In the genomic region with DNA sequence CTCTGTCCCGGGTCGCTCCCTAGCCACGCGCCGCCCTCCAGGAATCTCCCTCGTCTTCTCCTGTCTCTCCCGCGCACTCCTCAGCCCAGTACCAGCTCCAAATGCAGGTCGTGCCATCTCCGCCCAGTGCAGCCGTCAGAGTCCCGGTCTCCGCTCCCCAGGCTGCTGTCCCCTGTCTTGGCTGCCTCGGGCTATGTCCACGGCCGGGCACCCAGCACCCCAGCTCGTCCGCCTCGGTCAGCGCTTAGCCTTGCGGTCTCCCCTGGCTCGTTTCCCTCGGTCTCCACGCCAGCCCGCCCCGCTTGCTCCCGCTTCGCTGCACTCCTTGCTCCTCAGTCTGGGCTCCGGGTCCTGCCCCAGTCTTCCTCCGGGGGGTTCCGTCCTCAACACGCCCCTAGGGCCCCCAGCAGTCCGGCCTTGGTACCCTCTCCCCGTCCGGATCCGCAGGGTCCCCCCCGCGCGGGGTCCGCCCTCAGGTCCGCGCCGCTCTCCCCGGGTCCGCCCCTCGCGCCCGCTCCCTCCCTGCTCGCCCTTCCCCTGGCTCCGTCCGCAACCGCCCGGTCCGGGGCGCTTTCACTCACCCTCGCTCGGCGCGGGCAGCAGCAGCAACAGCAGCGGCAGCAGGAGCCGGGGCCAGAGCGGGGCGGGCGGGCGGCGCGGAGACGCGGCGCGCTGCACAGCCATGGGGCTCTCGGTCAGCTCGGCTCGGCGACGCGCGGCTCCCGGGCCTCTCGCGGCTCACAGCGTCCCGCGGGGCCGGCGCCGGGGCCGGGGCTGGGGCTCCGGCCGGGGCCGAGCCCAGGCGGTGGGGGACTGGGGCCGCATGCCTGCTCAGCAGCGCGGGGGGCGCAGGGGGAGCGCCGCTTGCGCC, we compare ENCODE assay signal across 1 cellular context.
A peak's percentile ranks its signal among the peaks of the same experiment; 100 is the strongest.
TF ChIP-seq lines count a peak whose summit lies in the region.

No MANE protein-coding gene starts in this region.

TF ChIP-seq in HEK293, 187 proteins besides CTCF, POLR2A, EP300 and RAD21 (continued from another document and continues in another):
- TF ChIP-seq, protein P1, sequence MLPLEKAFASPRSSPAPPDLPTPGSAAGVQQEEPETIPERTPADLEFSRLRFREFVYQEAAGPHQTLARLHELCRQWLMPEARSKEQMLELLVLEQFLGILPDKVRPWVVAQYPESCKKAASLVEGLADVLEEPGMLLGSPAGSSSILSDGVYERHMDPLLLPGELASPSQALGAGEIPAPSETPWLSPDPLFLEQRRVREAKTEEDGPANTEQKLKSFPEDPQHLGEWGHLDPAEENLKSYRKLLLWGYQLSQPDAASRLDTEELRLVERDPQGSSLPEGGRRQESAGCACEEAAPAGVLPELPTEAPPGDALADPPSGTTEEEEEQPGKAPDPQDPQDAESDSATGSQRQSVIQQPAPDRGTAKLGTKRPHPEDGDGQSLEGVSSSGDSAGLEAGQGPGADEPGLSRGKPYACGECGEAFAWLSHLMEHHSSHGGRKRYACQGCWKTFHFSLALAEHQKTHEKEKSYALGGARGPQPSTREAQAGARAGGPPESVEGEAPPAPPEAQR (tag by site-specific recombination; IDR thresholded peaks at IDR 0.05): no peak
- TF ChIP-seq, protein P2, sequence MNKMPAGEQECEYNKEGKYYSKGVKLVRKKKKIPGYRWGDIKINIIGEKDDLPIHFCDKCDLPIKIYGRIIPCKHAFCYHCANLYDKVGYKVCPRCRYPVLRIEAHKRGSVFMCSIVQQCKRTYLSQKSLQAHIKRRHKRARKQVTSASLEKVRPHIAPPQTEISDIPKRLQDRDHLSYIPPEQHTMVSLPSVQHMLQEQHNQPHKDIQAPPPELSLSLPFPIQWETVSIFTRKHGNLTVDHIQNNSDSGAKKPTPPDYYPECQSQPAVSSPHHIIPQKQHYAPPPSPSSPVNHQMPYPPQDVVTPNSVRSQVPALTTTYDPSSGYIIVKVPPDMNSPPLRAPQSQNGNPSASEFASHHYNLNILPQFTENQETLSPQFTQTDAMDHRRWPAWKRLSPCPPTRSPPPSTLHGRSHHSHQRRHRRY (tag by site-specific recombination; IDR thresholded peaks at IDR 0.05): no peak
- peak; percentile 98 for TF ChIP-seq GLIS2 (tag by site-specific recombination; IDR thresholded peaks at IDR 0.05)
- TF ChIP-seq ZNF561 (tag by site-specific recombination; IDR thresholded peaks at IDR 0.05; ENCODE audit: borderline replicate concordance): peak; percentile 56; the same call in 1 of the 2 replicates
- TF ChIP-seq ZNF426 (tag by site-specific recombination; IDR thresholded peaks at IDR 0.05): no peak
- TF ChIP-seq, protein P3, sequence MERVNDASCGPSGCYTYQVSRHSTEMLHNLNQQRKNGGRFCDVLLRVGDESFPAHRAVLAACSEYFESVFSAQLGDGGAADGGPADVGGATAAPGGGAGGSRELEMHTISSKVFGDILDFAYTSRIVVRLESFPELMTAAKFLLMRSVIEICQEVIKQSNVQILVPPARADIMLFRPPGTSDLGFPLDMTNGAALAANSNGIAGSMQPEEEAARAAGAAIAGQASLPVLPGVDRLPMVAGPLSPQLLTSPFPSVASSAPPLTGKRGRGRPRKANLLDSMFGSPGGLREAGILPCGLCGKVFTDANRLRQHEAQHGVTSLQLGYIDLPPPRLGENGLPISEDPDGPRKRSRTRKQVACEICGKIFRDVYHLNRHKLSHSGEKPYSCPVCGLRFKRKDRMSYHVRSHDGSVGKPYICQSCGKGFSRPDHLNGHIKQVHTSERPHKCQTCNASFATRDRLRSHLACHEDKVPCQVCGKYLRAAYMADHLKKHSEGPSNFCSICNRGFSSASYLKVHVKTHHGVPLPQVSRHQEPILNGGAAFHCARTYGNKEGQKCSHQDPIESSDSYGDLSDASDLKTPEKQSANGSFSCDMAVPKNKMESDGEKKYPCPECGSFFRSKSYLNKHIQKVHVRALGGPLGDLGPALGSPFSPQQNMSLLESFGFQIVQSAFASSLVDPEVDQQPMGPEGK (tag by site-specific recombination; IDR thresholded peaks at IDR 0.05): peak; percentile 95
- TF ChIP-seq, protein P4, sequence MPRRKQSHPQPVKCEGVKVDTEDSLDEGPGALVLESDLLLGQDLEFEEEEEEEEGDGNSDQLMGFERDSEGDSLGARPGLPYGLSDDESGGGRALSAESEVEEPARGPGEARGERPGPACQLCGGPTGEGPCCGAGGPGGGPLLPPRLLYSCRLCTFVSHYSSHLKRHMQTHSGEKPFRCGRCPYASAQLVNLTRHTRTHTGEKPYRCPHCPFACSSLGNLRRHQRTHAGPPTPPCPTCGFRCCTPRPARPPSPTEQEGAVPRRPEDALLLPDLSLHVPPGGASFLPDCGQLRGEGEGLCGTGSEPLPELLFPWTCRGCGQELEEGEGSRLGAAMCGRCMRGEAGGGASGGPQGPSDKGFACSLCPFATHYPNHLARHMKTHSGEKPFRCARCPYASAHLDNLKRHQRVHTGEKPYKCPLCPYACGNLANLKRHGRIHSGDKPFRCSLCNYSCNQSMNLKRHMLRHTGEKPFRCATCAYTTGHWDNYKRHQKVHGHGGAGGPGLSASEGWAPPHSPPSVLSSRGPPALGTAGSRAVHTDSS (tag by site-specific recombination; IDR thresholded peaks at IDR 0.05): no peak
- no peak for TF ChIP-seq ZNF837 (tag by site-specific recombination; IDR thresholded peaks at IDR 0.05)
- no peak for TF ChIP-seq ZNF239 (tag by site-specific recombination; IDR thresholded peaks at IDR 0.05)
- TF ChIP-seq, protein P5, sequence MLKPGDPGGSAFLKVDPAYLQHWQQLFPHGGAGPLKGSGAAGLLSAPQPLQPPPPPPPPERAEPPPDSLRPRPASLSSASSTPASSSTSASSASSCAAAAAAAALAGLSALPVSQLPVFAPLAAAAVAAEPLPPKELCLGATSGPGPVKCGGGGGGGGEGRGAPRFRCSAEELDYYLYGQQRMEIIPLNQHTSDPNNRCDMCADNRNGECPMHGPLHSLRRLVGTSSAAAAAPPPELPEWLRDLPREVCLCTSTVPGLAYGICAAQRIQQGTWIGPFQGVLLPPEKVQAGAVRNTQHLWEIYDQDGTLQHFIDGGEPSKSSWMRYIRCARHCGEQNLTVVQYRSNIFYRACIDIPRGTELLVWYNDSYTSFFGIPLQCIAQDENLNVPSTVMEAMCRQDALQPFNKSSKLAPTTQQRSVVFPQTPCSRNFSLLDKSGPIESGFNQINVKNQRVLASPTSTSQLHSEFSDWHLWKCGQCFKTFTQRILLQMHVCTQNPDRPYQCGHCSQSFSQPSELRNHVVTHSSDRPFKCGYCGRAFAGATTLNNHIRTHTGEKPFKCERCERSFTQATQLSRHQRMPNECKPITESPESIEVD (tag by site-specific recombination; IDR thresholded peaks at IDR 0.05): no peak
- TF ChIP-seq, protein P6, sequence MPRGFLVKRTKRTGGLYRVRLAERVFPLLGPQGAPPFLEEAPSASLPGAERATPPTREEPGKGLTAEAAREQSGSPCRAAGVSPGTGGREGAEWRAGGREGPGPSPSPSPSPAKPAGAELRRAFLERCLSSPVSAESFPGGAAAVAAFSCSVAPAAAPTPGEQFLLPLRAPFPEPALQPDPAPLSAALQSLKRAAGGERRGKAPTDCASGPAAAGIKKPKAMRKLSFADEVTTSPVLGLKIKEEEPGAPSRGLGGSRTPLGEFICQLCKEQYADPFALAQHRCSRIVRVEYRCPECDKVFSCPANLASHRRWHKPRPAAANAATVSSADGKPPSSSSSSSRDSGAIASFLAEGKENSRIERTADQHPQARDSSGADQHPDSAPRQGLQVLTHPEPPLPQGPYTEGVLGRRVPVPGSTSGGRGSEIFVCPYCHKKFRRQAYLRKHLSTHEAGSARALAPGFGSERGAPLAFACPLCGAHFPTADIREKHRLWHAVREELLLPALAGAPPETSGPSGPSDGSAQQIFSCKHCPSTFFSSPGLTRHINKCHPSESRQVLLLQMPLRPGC (tag by site-specific recombination; IDR thresholded peaks at IDR 0.05): no peak
- TF ChIP-seq ZNF530 (tag by site-specific recombination; IDR thresholded peaks at IDR 0.05; ENCODE audit: low read depth): no peak
- TF ChIP-seq ZNF23 (tag by site-specific recombination; IDR thresholded peaks at IDR 0.05; ENCODE audit: borderline replicate concordance): no peak
- TF ChIP-seq, protein P7, sequence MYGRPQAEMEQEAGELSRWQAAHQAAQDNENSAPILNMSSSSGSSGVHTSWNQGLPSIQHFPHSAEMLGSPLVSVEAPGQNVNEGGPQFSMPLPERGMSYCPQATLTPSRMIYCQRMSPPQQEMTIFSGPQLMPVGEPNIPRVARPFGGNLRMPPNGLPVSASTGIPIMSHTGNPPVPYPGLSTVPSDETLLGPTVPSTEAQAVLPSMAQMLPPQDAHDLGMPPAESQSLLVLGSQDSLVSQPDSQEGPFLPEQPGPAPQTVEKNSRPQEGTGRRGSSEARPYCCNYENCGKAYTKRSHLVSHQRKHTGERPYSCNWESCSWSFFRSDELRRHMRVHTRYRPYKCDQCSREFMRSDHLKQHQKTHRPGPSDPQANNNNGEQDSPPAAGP (tag by site-specific recombination; IDR thresholded peaks at IDR 0.05): peak; percentile 83
- TF ChIP-seq ZBTB48 (tag by site-specific recombination; IDR thresholded peaks at IDR 0.05): peak; percentile 75; the same call in 1 of the 2 replicates
- TF ChIP-seq MZF1 (tag by site-specific recombination; IDR thresholded peaks at IDR 0.05; ENCODE audit: borderline replicate concordance): no peak; the same call in 1 of the 2 replicates
- no peak for TF ChIP-seq ZNF571 (tag by site-specific recombination; IDR thresholded peaks at IDR 0.05)
- TF ChIP-seq ZNF311 (tag by site-specific recombination; IDR thresholded peaks at IDR 0.05; ENCODE audit: borderline replicate concordance): no peak
- TF ChIP-seq ZBTB21 (tag by site-specific recombination; IDR thresholded peaks at IDR 0.05): no peak
- no peak for TF ChIP-seq ZNF202 (tag by site-specific recombination; IDR thresholded peaks at IDR 0.05; ENCODE audit: borderline replicate concordance)
- no peak for TF ChIP-seq GLI2 (tag by site-specific recombination; IDR thresholded peaks at IDR 0.05; ENCODE audit: borderline replicate concordance, low read depth)
- TF ChIP-seq ZNF114 (tag by site-specific recombination; IDR thresholded peaks at IDR 0.05): no peak
- TF ChIP-seq, protein P8, sequence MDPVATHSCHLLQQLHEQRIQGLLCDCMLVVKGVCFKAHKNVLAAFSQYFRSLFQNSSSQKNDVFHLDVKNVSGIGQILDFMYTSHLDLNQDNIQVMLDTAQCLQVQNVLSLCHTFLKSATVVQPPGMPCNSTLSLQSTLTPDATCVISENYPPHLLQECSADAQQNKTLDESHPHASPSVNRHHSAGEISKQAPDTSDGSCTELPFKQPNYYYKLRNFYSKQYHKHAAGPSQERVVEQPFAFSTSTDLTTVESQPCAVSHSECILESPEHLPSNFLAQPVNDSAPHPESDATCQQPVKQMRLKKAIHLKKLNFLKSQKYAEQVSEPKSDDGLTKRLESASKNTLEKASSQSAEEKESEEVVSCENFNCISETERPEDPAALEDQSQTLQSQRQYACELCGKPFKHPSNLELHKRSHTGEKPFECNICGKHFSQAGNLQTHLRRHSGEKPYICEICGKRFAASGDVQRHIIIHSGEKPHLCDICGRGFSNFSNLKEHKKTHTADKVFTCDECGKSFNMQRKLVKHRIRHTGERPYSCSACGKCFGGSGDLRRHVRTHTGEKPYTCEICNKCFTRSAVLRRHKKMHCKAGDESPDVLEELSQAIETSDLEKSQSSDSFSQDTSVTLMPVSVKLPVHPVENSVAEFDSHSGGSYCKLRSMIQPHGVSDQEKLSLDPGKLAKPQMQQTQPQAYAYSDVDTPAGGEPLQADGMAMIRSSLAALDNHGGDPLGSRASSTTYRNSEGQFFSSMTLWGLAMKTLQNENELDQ (tag by site-specific recombination; IDR thresholded peaks at IDR 0.05; ENCODE audit: low read depth): no peak
- no peak for TF ChIP-seq ZNF274 (IDR thresholded peaks at IDR 0.05; ENCODE audit: low read length)
- no peak for TF ChIP-seq ZNF274 (tag by site-specific recombination; IDR thresholded peaks at IDR 0.05; ENCODE audit: borderline replicate concordance)
- TF ChIP-seq ZNF48 (tag by site-specific recombination; IDR thresholded peaks at IDR 0.05): no peak
- TF ChIP-seq ZNF214 (tag by site-specific recombination; IDR thresholded peaks at IDR 0.05; ENCODE audit: borderline replicate concordance): no peak
- TF ChIP-seq ZNF600 (tag by site-specific recombination; IDR thresholded peaks at IDR 0.05): peak; percentile 91
- 0 out of 2 replicates have a peak, but pooled peaks have one; percentile 23 for TF ChIP-seq ZNF76 (tag by site-specific recombination; IDR thresholded peaks at IDR 0.05; ENCODE audit: borderline replicate concordance, low read depth)
- TF ChIP-seq, protein P9, sequence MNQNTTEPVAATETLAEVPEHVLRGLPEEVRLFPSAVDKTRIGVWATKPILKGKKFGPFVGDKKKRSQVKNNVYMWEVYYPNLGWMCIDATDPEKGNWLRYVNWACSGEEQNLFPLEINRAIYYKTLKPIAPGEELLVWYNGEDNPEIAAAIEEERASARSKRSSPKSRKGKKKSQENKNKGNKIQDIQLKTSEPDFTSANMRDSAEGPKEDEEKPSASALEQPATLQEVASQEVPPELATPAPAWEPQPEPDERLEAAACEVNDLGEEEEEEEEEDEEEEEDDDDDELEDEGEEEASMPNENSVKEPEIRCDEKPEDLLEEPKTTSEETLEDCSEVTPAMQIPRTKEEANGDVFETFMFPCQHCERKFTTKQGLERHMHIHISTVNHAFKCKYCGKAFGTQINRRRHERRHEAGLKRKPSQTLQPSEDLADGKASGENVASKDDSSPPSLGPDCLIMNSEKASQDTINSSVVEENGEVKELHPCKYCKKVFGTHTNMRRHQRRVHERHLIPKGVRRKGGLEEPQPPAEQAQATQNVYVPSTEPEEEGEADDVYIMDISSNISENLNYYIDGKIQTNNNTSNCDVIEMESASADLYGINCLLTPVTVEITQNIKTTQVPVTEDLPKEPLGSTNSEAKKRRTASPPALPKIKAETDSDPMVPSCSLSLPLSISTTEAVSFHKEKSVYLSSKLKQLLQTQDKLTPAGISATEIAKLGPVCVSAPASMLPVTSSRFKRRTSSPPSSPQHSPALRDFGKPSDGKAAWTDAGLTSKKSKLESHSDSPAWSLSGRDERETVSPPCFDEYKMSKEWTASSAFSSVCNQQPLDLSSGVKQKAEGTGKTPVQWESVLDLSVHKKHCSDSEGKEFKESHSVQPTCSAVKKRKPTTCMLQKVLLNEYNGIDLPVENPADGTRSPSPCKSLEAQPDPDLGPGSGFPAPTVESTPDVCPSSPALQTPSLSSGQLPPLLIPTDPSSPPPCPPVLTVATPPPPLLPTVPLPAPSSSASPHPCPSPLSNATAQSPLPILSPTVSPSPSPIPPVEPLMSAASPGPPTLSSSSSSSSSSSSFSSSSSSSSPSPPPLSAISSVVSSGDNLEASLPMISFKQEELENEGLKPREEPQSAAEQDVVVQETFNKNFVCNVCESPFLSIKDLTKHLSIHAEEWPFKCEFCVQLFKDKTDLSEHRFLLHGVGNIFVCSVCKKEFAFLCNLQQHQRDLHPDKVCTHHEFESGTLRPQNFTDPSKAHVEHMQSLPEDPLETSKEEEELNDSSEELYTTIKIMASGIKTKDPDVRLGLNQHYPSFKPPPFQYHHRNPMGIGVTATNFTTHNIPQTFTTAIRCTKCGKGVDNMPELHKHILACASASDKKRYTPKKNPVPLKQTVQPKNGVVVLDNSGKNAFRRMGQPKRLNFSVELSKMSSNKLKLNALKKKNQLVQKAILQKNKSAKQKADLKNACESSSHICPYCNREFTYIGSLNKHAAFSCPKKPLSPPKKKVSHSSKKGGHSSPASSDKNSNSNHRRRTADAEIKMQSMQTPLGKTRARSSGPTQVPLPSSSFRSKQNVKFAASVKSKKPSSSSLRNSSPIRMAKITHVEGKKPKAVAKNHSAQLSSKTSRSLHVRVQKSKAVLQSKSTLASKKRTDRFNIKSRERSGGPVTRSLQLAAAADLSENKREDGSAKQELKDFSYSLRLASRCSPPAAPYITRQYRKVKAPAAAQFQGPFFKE (tag by site-specific recombination; IDR thresholded peaks at IDR 0.05; ENCODE audit: borderline replicate concordance): peak; percentile 7; the same call in 1 of the 2 replicates
- peak; percentile 65; the same call in 1 of the 2 replicates for TF ChIP-seq BCL11A (tag by site-specific recombination; IDR thresholded peaks at IDR 0.05; ENCODE audit: low read depth)
- TF ChIP-seq SCRT2 (tag by site-specific recombination; IDR thresholded peaks at IDR 0.05): no peak
- no peak for TF ChIP-seq ZNF146 (tag by site-specific recombination; IDR thresholded peaks at IDR 0.05)
- TF ChIP-seq KLF8 (tag by site-specific recombination; IDR thresholded peaks at IDR 0.05): peak; percentile 91
